ENCODE assay signal across 15 cellular contexts in genomic region chr3:197343656-197344408, GRCh38. TPM values are rescaled to one million over a fixed set of nuclear protein-coding genes. Genes with fewer than 3 reads are reported as not detected.
A peak's percentile ranks its signal among the peaks of the same experiment; 100 is the strongest.
DNase-seq lines count a peak whose midpoint lies in the region; ATAC-seq and TF ChIP-seq lines count a peak whose summit lies in the region.
"Had no signal": no experiment of that assay in that cellular context is flagged by ENCODE, and none has a peak within 500 bp of the region (broad histone marks: within the 10 kb centered on the region; RNA-seq: fewer than 3 reads in every experiment).

No MANE protein-coding gene starts in this region.

- no TSS peak for BruUV-seq in IMR-90 (replicated peaks; lab: Mats Ljungman, UMichigan)

- H2AK9ac ChIP-seq in IMR-90 (replicated peaks; ENCODE audit: low read depth, low read length, poor library complexity), result peak overlapping the region; percentile 32

- 55% methylated on average over 6 of the region's 10 CpGs; no CpG with 5 or more reads in 1 of the 2 experiments for WGBS in IMR-90 (ENCODE audit: extremely low coverage in 2 of 2, insufficient read length in 1 of 2), 2 experiments
- 91 to 93% methylated on average over 8 to 10 of the region's 10 CpGs for WGBS in endodermal cell (ENCODE audit: insufficient coverage in 1 of 2, insufficient read length in 1 of 2), 2 experiments
- 64 to 69% methylated on average over 10 of the region's 10 CpGs for WGBS in GM23248 (ENCODE audit: low coverage in 1 of 2, low lambda C conversion rate in 2 of 2, missing lambda C conversion rate in 2 of 2), 2 experiments

- H2BK120ac ChIP-seq in IMR-90 (ENCODE audit: low read depth, low read length), result no peak overlapping the region

- H3K4me3 ChIP-seq in IMR-90 (ENCODE audit: insufficient read depth, low read depth, low read length), result no peak overlapping the region
- no peak overlapping the region for H3K4me3 ChIP-seq in endodermal cell (ENCODE audit: low read length)
- no peak overlapping the region for H3K4me3 ChIP-seq in GM23248

- DNase-seq in EH (ENCODE audit: low read depth) (peak; percentile 32), IMR-90 (no peak), endodermal cell (peak; percentile 31), myocyte (ENCODE audit: low read depth) (peak; percentile 32), GM23248 (no peak)
- DNase-seq: BE2C; CD8-positive, alpha-beta memory T cell; HCEC 1CT; KG1; NCI-H1092; NCI-H446; SHP77 treated with DMSO at 0.1 percent for 48 hours had no signal

- H3K56ac ChIP-seq in IMR-90 (ENCODE audit: extremely low read depth, insufficient read depth, low read length), result no peak overlapping the region

- H4K5ac ChIP-seq in IMR-90 (ENCODE audit: low read depth, low read length), result no peak overlapping the region

- H3K27ac ChIP-seq in IMR-90 (ENCODE audit: insufficient read depth, low read length) (no peak overlapping the region), endodermal cell (ENCODE audit: low read depth, low read length) (no peak overlapping the region), GM23248 (no peak overlapping the region)
- H3K27ac ChIP-seq: HL-60 had no signal

- dilution Hi-C loops in IMR-90 (cut with HindIII; ENCODE audit: low sequenced_read_pairs, unreplicated experiment), result no loop called here

- H3K14ac ChIP-seq in IMR-90 (replicated peaks; ENCODE audit: low read depth, low read length), result no peak overlapping the region

- H3K9me3 Mint-ChIP-seq in endodermal cell, result no peaks in the 10 kb centered on the region
- H3K9me3 Mint-ChIP-seq: CD8-positive, alpha-beta memory T cell had no signal

- no peaks in the 10 kb centered on the region for H3K79me1 ChIP-seq in IMR-90 (ENCODE audit: low read depth in 1 of 2, low read length in 2 of 2)

- no peak overlapping the region for H3K4me3 Mint-ChIP-seq in endodermal cell
- H3K4me3 Mint-ChIP-seq: CD8-positive, alpha-beta memory T cell had no signal

- no peaks in the 10 kb centered on the region for H3K36me3 Mint-ChIP-seq in endodermal cell (ENCODE audit: low read depth)
- H3K36me3 Mint-ChIP-seq: CD8-positive, alpha-beta memory T cell had no signal

- H3K4ac ChIP-seq in IMR-90 (ENCODE audit: low read depth, low read length), result no peak overlapping the region

- no peaks in the 10 kb centered on the region for H3K9me2 ChIP-seq in GM23248 (ENCODE audit: insufficient read depth)

- H3K27ac Mint-ChIP-seq in endodermal cell, result no peak overlapping the region
- H3K27ac Mint-ChIP-seq: CD8-positive, alpha-beta memory T cell had no signal

- peaks cover 6% of the 10 kb centered on the region; the same call in 1 of the 2 replicates for H3K4me1 ChIP-seq in IMR-90 (ENCODE audit: control insufficient read depth, insufficient read depth, low read length)
- peaks cover 8% of the 10 kb centered on the region for H3K4me1 ChIP-seq in endodermal cell (ENCODE audit: control insufficient read depth, insufficient read depth, low read length)
- H3K4me1 ChIP-seq in GM23248 (ENCODE audit: insufficient read depth), result peaks cover 10% of the 10 kb centered on the region
- H3K4me1 ChIP-seq: BE2C had no signal

- no peak overlapping the region for H3K23ac ChIP-seq in IMR-90 (ENCODE audit: low read depth, low read length)

- no peak overlapping the region for H3K4me2 ChIP-seq in IMR-90 (ENCODE audit: low read depth, low read length)
- H3K4me2 ChIP-seq in GM23248 (ENCODE audit: unreplicated experiment), result no peak overlapping the region

- 0 out of 2 replicates have a peak, but pooled peaks cover 4% of the 10 kb centered on the region for H3F3A ChIP-seq in GM23248 (ENCODE audit: insufficient read depth)

- H3K9ac ChIP-seq in IMR-90 (ENCODE audit: low read depth, low read length) (no peak overlapping the region), endodermal cell (ENCODE audit: extremely low read depth, low read length, poor library complexity, severe bottlenecking) (no peak overlapping the region), GM23248 (no peak overlapping the region)

- H2BK5ac ChIP-seq in IMR-90 (ENCODE audit: low read depth, low read length, poor library complexity, severe bottlenecking), result no peak overlapping the region

- H2AFZ ChIP-seq in IMR-90 (replicated peaks; ENCODE audit: low read length, poor library complexity) (peak overlapping the region; percentile 24), GM23248 (no peak overlapping the region)

- no peak for TF ChIP-seq POLR2A in IMR-90 (IDR thresholded peaks at IDR 0.05; ENCODE audit: low read depth, low read length)

- no peak overlapping the region for H3K18ac ChIP-seq in IMR-90 (ENCODE audit: low read depth, low read length)

- H3K27me3 ChIP-seq in IMR-90 (ENCODE audit: control insufficient read depth, insufficient read depth, low read length) (peaks cover 2% of the 10 kb centered on the region), endodermal cell (ENCODE audit: control insufficient read depth, insufficient read depth, low read length, poor library complexity, severe bottlenecking) (no peaks in the 10 kb centered on the region), GM23248 (replicated peaks; ENCODE audit: insufficient read depth) (no peaks in the 10 kb centered on the region)
- H3K27me3 ChIP-seq: BE2C had no signal

- POLR2A ChIA-PET in IMR-90 (lab: Charles Lee; ENCODE audit: unreplicated experiment), result no interaction called here

- H3K36me3 ChIP-seq in IMR-90 (ENCODE audit: control insufficient read depth, insufficient read depth, low read length) (no peaks in the 10 kb centered on the region), endodermal cell (ENCODE audit: control insufficient read depth, insufficient read depth, low read length) (no peaks in the 10 kb centered on the region), GM23248 (ENCODE audit: low read depth) (no peaks in the 10 kb centered on the region)
- H3K36me3 ChIP-seq: BE2C had no signal

- ATAC-seq in IMR-90 (ENCODE audit: low read depth) (no peak), HG02571 (IDR thresholded peaks at IDR 0.05; ENCODE audit: unreplicated experiment) (no peak), HG03097 (IDR thresholded peaks at IDR 0.05; ENCODE audit: low FRiP score, unreplicated experiment) (no peak)

- CTCF ChIA-PET in IMR-90 (lab: Yijun Ruan, JAX), result no interaction called here

- in situ Hi-C loops in IMR-90 (cut with MboI; ENCODE audit: low sequenced_read_pairs), result no loop called here
- in situ Hi-C loops in GM23248 (cut with MboI), result no loop called here

- no peak overlapping the region for H4K8ac ChIP-seq in IMR-90 (ENCODE audit: low read depth in 2 of 2, low read length in 2 of 2)

- no peak for TF ChIP-seq CTCF in IMR-90 (conservative IDR thresholded peaks at IDR 0.05; ENCODE audit: low read depth, low read length)
- no peak for TF ChIP-seq CTCF in endodermal cell (conservative IDR thresholded peaks at IDR 0.05)

- peaks cover 4% of the 10 kb centered on the region for H3K9me1 ChIP-seq in IMR-90 (ENCODE audit: insufficient read depth, low read length)

- no peak overlapping the region for H2BK20ac ChIP-seq in IMR-90 (ENCODE audit: low read depth, low read length)

- TF ChIP-seq RAD21 in IMR-90 (IDR thresholded peaks at IDR 0.05; ENCODE audit: low read length), result no peak

- intact Hi-C loops in IMR-90 (cut with micrococcal nuclease), result no loop called here

- H3K4me1 Mint-ChIP-seq in endodermal cell, result peaks cover 16% of the 10 kb centered on the region
- H3K4me1 Mint-ChIP-seq: CD8-positive, alpha-beta memory T cell had no signal

- no peaks in the 10 kb centered on the region for H3K27me3 Mint-ChIP-seq in endodermal cell (ENCODE audit: insufficient read depth)

- no peak overlapping the region for H2AK5ac ChIP-seq in IMR-90 (ENCODE audit: low read depth, low read length)

- H3K79me2 ChIP-seq in GM23248 (ENCODE audit: insufficient read depth), result no peaks in the 10 kb centered on the region

- no peak overlapping the region for H2BK15ac ChIP-seq in IMR-90 (ENCODE audit: low read depth, low read length)

- H4K20me1 ChIP-seq in IMR-90 (ENCODE audit: insufficient read depth, low read length), result no peaks in the 10 kb centered on the region
- H4K20me1 ChIP-seq in GM23248 (ENCODE audit: insufficient read depth), result no peaks in the 10 kb centered on the region

- H3K9me3 ChIP-seq in IMR-90 (ENCODE audit: control insufficient read depth, insufficient read depth, low read length), result no peaks in the 10 kb centered on the region
- no peaks in the 10 kb centered on the region for H3K9me3 ChIP-seq in endodermal cell (ENCODE audit: control insufficient read depth, low read length)
- no peaks in the 10 kb centered on the region for H3K9me3 ChIP-seq in GM23248 (ENCODE audit: low read depth)
- H3K9me3 ChIP-seq: BE2C had no signal

- H4K91ac ChIP-seq in IMR-90 (ENCODE audit: insufficient read depth, low read depth, low read length), result no peak overlapping the region

TF ChIP-seq in IMR-90, 13 proteins besides CTCF, POLR2A, EP300 and RAD21 (continues in another document):
- TF ChIP-seq CHD1 (IDR thresholded peaks at IDR 0.05; ENCODE audit: low read depth, low read length) (no peak), CEBPB (IDR thresholded peaks at IDR 0.05; ENCODE audit: low read depth, low read length) (no peak), RCOR1 (IDR thresholded peaks at IDR 0.05; ENCODE audit: insufficient replicate concordance, low read length) (no peak), SMC3 (IDR thresholded peaks at IDR 0.05; ENCODE audit: low read depth, low read length) (no peak), MAZ (IDR thresholded peaks at IDR 0.05; ENCODE audit: borderline replicate concordance, low read depth, low read length) (no peak), MXI1 (IDR thresholded peaks at IDR 0.05; ENCODE audit: borderline replicate concordance, low read depth, low read length) (no peak), ELK1 (IDR thresholded peaks at IDR 0.05; ENCODE audit: borderline replicate concordance, low read depth, low read length) (no peak), BHLHE40 (IDR thresholded peaks at IDR 0.05; ENCODE audit: low read depth, low read length) (no peak), FOS (IDR thresholded peaks at IDR 0.05; ENCODE audit: low read depth, low read length) (no peak)

RNA-seq across cellular contexts. Expression of gene DLG1, which starts 45.4 kb away (rescaled TPM):
- total RNA-seq in IMR-90 (2012; rRNA removed) (57.7 and 58.6 TPM in 2 replicates), endodermal cell (10 to 100 TPM; 78.7 to 96.9 TPM), myocyte (76.9 and 80.7 TPM in 2 replicates)
- polyA plus RNA-seq in IMR-90 (2012; rRNA removed) (18.7 and 21.2 TPM in 2 replicates), GM23248 (2016; fragmentation: Nextera tagmentation; extraction: Ambion mirVana) (19.6 and 23.2 TPM in 2 replicates)
- 3.7 and 4.9 TPM in 2 replicates for polyA plus RNA-seq in IMR-90 (2012; cell fraction: cytosol; rRNA removed)
- 5.5 and 51.9 TPM in 2 replicates for polyA plus RNA-seq in IMR-90 (2012; cell fraction: nucleus; rRNA removed; ENCODE audit: low replicate concordance)
- polyA plus RNA-seq in endodermal cell (2013, experiment 1 of 2), result 68.2 TPM
- 64.7 TPM for polyA plus RNA-seq in endodermal cell (2013, experiment 2 of 2)
- polyA plus RNA-seq in myocyte (2012), result 60.3 TPM
- total RNA-seq in GM23248 (2014; rRNA removed; shearing (Covaris generic)), result 45.9 and 63.0 TPM in 2 replicates

Comparison
In these comparisons a context has a peak if more than half of its experiments do, and no peak if none do; other contexts are left out.
1. DNase-seq: peak in EH (single experiment), endodermal cell (single experiment) and myocyte (single experiment); none in IMR-90 (single experiment) and GM23248 (single experiment).